In genomic region chr4:73891739-73892405, GRCh38 we compare ENCODE assay signal across 19 cellular contexts. TPM values are rescaled to one million over a fixed set of nuclear protein-coding genes. Genes with fewer than 3 reads are reported as not detected.
DNase-seq lines count a peak whose midpoint lies in the region; ATAC-seq, FAIRE-seq and TF ChIP-seq lines count a peak whose summit lies in the region.
"Had no signal": no experiment of that assay in that cellular context is flagged by ENCODE, and none has a peak within 500 bp of the region (broad histone marks: within the 10 kb centered on the region; RNA-seq: fewer than 3 reads in every experiment).

No MANE protein-coding gene starts in this region.

- no TSS peak for BruUV-seq in OCI-LY7 (replicated peaks; lab: Mats Ljungman, UMichigan)

- H3K27me3 Mint-ChIP-seq in activated T-cell treated with anti-CD3 and anti-CD28 coated beads, Interleukin-2, amount 50 U/mL, for 24 hours: no peaks in the 10 kb centered on the region

- FAIRE-seq in A549 (lab: Jason Lieb, UNC): no peak
- FAIRE-seq: bronchial epithelial cell, HepG2 had no signal

- H3K9ac ChIP-seq in GM23248: no peak overlapping the region

- H3K9me3 ChIP-seq in A549 (no peaks in the 10 kb centered on the region), GM23248 (ENCODE audit: low read depth) (no peaks in the 10 kb centered on the region), left lung (no peaks in the 10 kb centered on the region), OCI-LY7 (ENCODE audit: low read length) (no peaks in the 10 kb centered on the region)
- H3K9me3 ChIP-seq: heart left ventricle, SJSA1 had no signal

- no peak overlapping the region for H3K27ac Mint-ChIP-seq in activated T-cell treated with anti-CD3 and anti-CD28 coated beads, Interleukin-2, amount 50 U/mL, for 24 hours
- H3K27ac Mint-ChIP-seq: endodermal cell, nephron progenitor cell had no signal

- no peak for TF ChIP-seq POLR2A in A549 (IDR thresholded peaks at IDR 0.05; ENCODE audit: low read length)

- no peak for TF ChIP-seq CTCF in A549 (IDR thresholded peaks at IDR 0.05)
- no peak for TF ChIP-seq CTCF in choroid plexus epithelial cell (conservative IDR thresholded peaks at IDR 0.05; ENCODE audit: low read depth, low read length)
- TF ChIP-seq CTCF in left lung (IDR thresholded peaks at IDR 0.05): no peak
- TF ChIP-seq CTCF in OCI-LY7 (conservative IDR thresholded peaks at IDR 0.05; ENCODE audit: low read length): no peak

- peak; percentile 81 to 88; a peak in 4 of 5 replicates for TF ChIP-seq EP300 in A549 (IDR thresholded peaks at IDR 0.05)

- H3K27ac ChIP-seq in A549: peak overlapping the region; percentile 75 to 85
- H3K27ac ChIP-seq in GM23248: peak overlapping the region; percentile 49
- H3K27ac ChIP-seq in left lung: peak overlapping the region in 1 of 2 donors; percentile 66
- no peak overlapping the region for H3K27ac ChIP-seq in OCI-LY7 (ENCODE audit: low read depth, low read length, poor library complexity, severe bottlenecking)
- H3K27ac ChIP-seq: SJSA1, skin epidermis had no signal

- H3K27me3 ChIP-seq in GM23248 (replicated peaks; ENCODE audit: insufficient read depth) (no peaks in the 10 kb centered on the region), left lung (no peaks in the 10 kb centered on the region)
- H3K27me3 ChIP-seq: heart left ventricle, SJSA1 had no signal

- peaks cover 24% of the 10 kb centered on the region for H3F3A ChIP-seq in GM23248 (ENCODE audit: insufficient read depth)

- H3K79me2 ChIP-seq in GM23248 (ENCODE audit: insufficient read depth): no peaks in the 10 kb centered on the region
- no peaks in the 10 kb centered on the region for H3K79me2 ChIP-seq in OCI-LY7 (ENCODE audit: insufficient read depth, low read depth, low read length)

- DNase-seq in A549 (ENCODE audit: low read depth in 1 of 2, low spot score in 1 of 2) (peak in 1 of 2 experiments; percentile 39), GM23248 (peak; percentile 77), choroid plexus epithelial cell (ENCODE audit: low read depth) (peak; percentile 92), left lung (no peak), OCI-LY7 (ENCODE audit: low spot score) (no peak), left lobe of liver (ENCODE audit: low spot score) (no peak), NCI-H2029 (lab: John Stamatoyannopoulos, UW) (no peak)
- DNase-seq in activated T-cell treated with anti-CD3 and anti-CD28 coated beads, Interleukin-2, amount 50 U/mL, for 24 hours: no peak
- DNase-seq: activated CD4-positive, alpha-beta T cell treated with anti-CD3 and anti-CD28 coated beads, Interleukin-2, amount 50 U/mL, for 48 hours; DMS153; endodermal cell; heart left ventricle; left colon; NCI-H1105; nephron progenitor cell had no signal

- no peak; a peak in 1 of 5 replicates for TF ChIP-seq RAD21 in A549 (conservative IDR thresholded peaks at IDR 0.05 in 1 of 2, IDR thresholded peaks at IDR 0.05 in 1 of 2)

- no peak overlapping the region for H2AFZ ChIP-seq in GM23248
- no peak overlapping the region for H2AFZ ChIP-seq in OCI-LY7 (ENCODE audit: low read length)

- in situ Hi-C loops in GM23248 (cut with MboI): no loop called here

- no peaks in the 10 kb centered on the region for H3K36me3 Mint-ChIP-seq in activated T-cell treated with anti-CD3 and anti-CD28 coated beads, Interleukin-2, amount 50 U/mL, for 24 hours (ENCODE audit: low read depth)

- H3K4me3 Mint-ChIP-seq in activated T-cell treated with anti-CD3 and anti-CD28 coated beads, Interleukin-2, amount 50 U/mL, for 24 hours: no peak overlapping the region
- H3K4me3 Mint-ChIP-seq: endodermal cell, nephron progenitor cell had no signal

- no peaks in the 10 kb centered on the region for H3K9me3 Mint-ChIP-seq in activated T-cell treated with anti-CD3 and anti-CD28 coated beads, Interleukin-2, amount 50 U/mL, for 24 hours
- H3K9me3 Mint-ChIP-seq: endodermal cell, nephron progenitor cell had no signal

- no peak for ATAC-seq in A549
- peak; percentile 57 for ATAC-seq in left lung
- no peak for ATAC-seq in left lobe of liver
- ATAC-seq: HepG2, left colon had no signal

- H3K4me1 Mint-ChIP-seq in activated T-cell treated with anti-CD3 and anti-CD28 coated beads, Interleukin-2, amount 50 U/mL, for 24 hours (ENCODE audit: low read depth): no peaks in the 10 kb centered on the region
- H3K4me1 Mint-ChIP-seq: nephron progenitor cell had no signal

- CTCF ChIA-PET in A549 (lab: Yijun Ruan, JAX) (no interaction called here), OCI-LY7 (lab: Charles Lee; ENCODE audit: unreplicated experiment) (no interaction called here)

- WGBS in A549 (ENCODE audit: missing lambda C conversion rate): 100% methylated on average over 1 of the region's 1 CpG
- 100% methylated on average over 1 of the region's 1 CpG for WGBS in GM23248 (ENCODE audit: low coverage in 1 of 2, low lambda C conversion rate in 2 of 2, missing lambda C conversion rate in 2 of 2), 2 experiments

- intact Hi-C loops in left lung (cut with DNase I): no loop called here
- intact Hi-C loops in OCI-LY7 (cut with micrococcal nuclease; ENCODE audit: unreplicated experiment): no loop called here

- no peaks in the 10 kb centered on the region for H3K9me2 ChIP-seq in GM23248 (ENCODE audit: insufficient read depth)
- H3K9me2 ChIP-seq in OCI-LY7 (ENCODE audit: insufficient read depth, low read length): no peaks in the 10 kb centered on the region

- H3K36me3 ChIP-seq in GM23248 (ENCODE audit: low read depth) (no peaks in the 10 kb centered on the region), left lung (no peaks in the 10 kb centered on the region), OCI-LY7 (ENCODE audit: insufficient read depth, low read length) (no peaks in the 10 kb centered on the region)
- H3K36me3 ChIP-seq: heart left ventricle, SJSA1 had no signal

- H3K4me2 ChIP-seq in A549 (peak overlapping the region; percentile 50), GM23248 (ENCODE audit: unreplicated experiment) (no peak overlapping the region), OCI-LY7 (ENCODE audit: low read length) (no peak overlapping the region)

- H4K20me1 ChIP-seq in GM23248 (ENCODE audit: insufficient read depth) (no peaks in the 10 kb centered on the region), OCI-LY7 (ENCODE audit: insufficient read depth, low read length) (no peaks in the 10 kb centered on the region)

- POLR2A ChIA-PET in A549 (lab: Yijun Ruan, JAX): interaction anchor here (1.3 to 2.1 kb wide), 2 partner anchors 23 to 25 kb away, joined by 3 to 5 read pairs; no protein-coding TSS in a partner anchor
- POLR2A ChIA-PET in OCI-LY7 (lab: Charles Lee): no interaction called here

- H3K4me1 ChIP-seq in A549 (peaks cover 25% of the 10 kb centered on the region), GM23248 (ENCODE audit: insufficient read depth) (peaks cover 32% of the 10 kb centered on the region), left lung (peaks cover 7 to 21% of the 10 kb centered on the region in 2 donors), OCI-LY7 (ENCODE audit: insufficient read depth, low read length, poor library complexity, severe bottlenecking) (no peaks in the 10 kb centered on the region)

- no peak overlapping the region for H3K4me3 ChIP-seq in A549
- no peak overlapping the region for H3K4me3 ChIP-seq in GM23248
- H3K4me3 ChIP-seq in choroid plexus epithelial cell (ENCODE audit: low read depth, low read length): no peak overlapping the region
- H3K4me3 ChIP-seq in left lung: no peak overlapping the region
- no peak overlapping the region for H3K4me3 ChIP-seq in OCI-LY7 (ENCODE audit: low read depth, low read length, poor library complexity, severe bottlenecking)
- H3K4me3 ChIP-seq: heart left ventricle, SJSA1, skin epidermis had no signal

TF ChIP-seq in A549, 52 proteins besides CTCF, POLR2A, EP300 and RAD21 (continues in another document):
- no peak for TF ChIP-seq ZNF302 (CRISPR knock-in tag; IDR thresholded peaks at IDR 0.05)
- peak; percentile 59 to 67; a peak in 3 of 5 replicates for TF ChIP-seq JUN (IDR thresholded peaks at IDR 0.05)
- TF ChIP-seq NPAS2 (CRISPR knock-in tag; IDR thresholded peaks at IDR 0.05; ENCODE audit: borderline replicate concordance): no peak
- TF ChIP-seq CEBPB (IDR thresholded peaks at IDR 0.05): peak; percentile 83 to 93
- TF ChIP-seq CHD2 (IDR thresholded peaks at IDR 0.05; ENCODE audit: low read length, partially characterized antibody): no peak

RNA-seq across cellular contexts. Expression of gene CXCL1, which starts 22.7 kb away (rescaled TPM):
- polyA plus RNA-seq in A549 (2011; rRNA removed) (16.3 and 20.0 TPM in 2 replicates), A549 (2017; fragmentation: RNase III; extraction: RNeasy Plus Mini Kit Qiagen cat#74134 plus additional on column Dnase treatment) (12.9 to 16.2 TPM (median 14.9 TPM) in 3 replicates), GM23248 (2016; fragmentation: Nextera tagmentation; extraction: Ambion mirVana) (12.6 and 13.9 TPM in 2 replicates)
- polyA plus RNA-seq in A549 (2012; cell fraction: cytosol; rRNA removed): 23.1 and 27.7 TPM in 2 replicates
- polyA plus RNA-seq in A549 (2012; cell fraction: nucleus; rRNA removed): 15.8 and 29.3 TPM in 2 replicates
- polyA minus RNA-seq in A549 (2011; rRNA and poly(A)+ RNA removed): 3.1 and 5.4 TPM in 2 replicates
- total RNA-seq in GM23248 (2014; rRNA removed; shearing (Covaris generic)): 12.9 and 14.8 TPM in 2 replicates
- total RNA-seq in left lung (10 to 100 TPM in 1 of 2 donors, 1 to 10 TPM in 1; 4.1 to 39.0 TPM), OCI-LY7 (2022) (not detected in 2 replicates), left lobe of liver (0.23 TPM)
- not detected in 2 replicates for total RNA-seq in OCI-LY7 (2014; rRNA removed; shearing (Covaris generic))
- polyA plus RNA-seq: HepG2 had no signal

RNA-seq across cellular contexts. Expression of gene PF4V1, which starts 38.8 kb away (rescaled TPM):
- polyA plus RNA-seq in A549 (2011; rRNA removed): not detected in 2 replicates
- polyA plus RNA-seq in A549 (2012; cell fraction: cytosol; rRNA removed): not detected in 2 replicates
- not detected in 2 replicates for polyA plus RNA-seq in A549 (2012; cell fraction: nucleus; rRNA removed)
- not detected in 3 replicates for polyA plus RNA-seq in A549 (2017; fragmentation: RNase III; extraction: RNeasy Plus Mini Kit Qiagen cat#74134 plus additional on column Dnase treatment)
- not detected in 2 replicates for polyA minus RNA-seq in A549 (2011; rRNA and poly(A)+ RNA removed)
- total RNA-seq in GM23248 (2014; rRNA removed; shearing (Covaris generic)): 13.8 TPM in 1 of 2 replicates, not detected in the other
- polyA plus RNA-seq in GM23248 (2016; fragmentation: Nextera tagmentation; extraction: Ambion mirVana): 6.5 and 8.1 TPM in 2 replicates
- total RNA-seq in left lung: not detected
- total RNA-seq in OCI-LY7 (2014; rRNA removed; shearing (Covaris generic)): not detected in 2 replicates
- not detected in 2 replicates for total RNA-seq in OCI-LY7 (2022)
- not detected for total RNA-seq in left lobe of liver
- total RNA-seq: endodermal cell, HepG2, left colon, SJSA1 had no signal
- polyA plus RNA-seq: heart left ventricle, HepG2 had no signal

RNA-seq across cellular contexts. Expression of gene CXCL6, which starts 55.4 kb away (rescaled TPM):
- polyA plus RNA-seq in A549 (2011; rRNA removed): 0.06 TPM in 1 of 2 replicates, not detected in the other
- 0.01 TPM in 1 of 2 replicates, not detected in the other for polyA plus RNA-seq in A549 (2012; cell fraction: cytosol; rRNA removed)
- polyA plus RNA-seq in A549 (2012; cell fraction: nucleus; rRNA removed): not detected in 2 replicates
- polyA plus RNA-seq in A549 (2017; fragmentation: RNase III; extraction: RNeasy Plus Mini Kit Qiagen cat#74134 plus additional on column Dnase treatment): 0.11 to 0.16 TPM in 2 of 3 replicates, not detected in the other
- polyA minus RNA-seq in A549 (2011; rRNA and poly(A)+ RNA removed): not detected in 2 replicates
- total RNA-seq in GM23248 (2014; rRNA removed; shearing (Covaris generic)): 8.1 and 13.5 TPM in 2 replicates
- polyA plus RNA-seq in GM23248 (2016; fragmentation: Nextera tagmentation; extraction: Ambion mirVana): 16.3 and 17.9 TPM in 2 replicates
- 1 to 10 TPM in 1 of 2 donors, under 1 TPM in 1; 0.15 to 4.8 TPM for total RNA-seq in left lung
- not detected in 2 replicates for total RNA-seq in OCI-LY7 (2014; rRNA removed; shearing (Covaris generic))
- total RNA-seq in OCI-LY7 (2022): not detected in 2 replicates
- total RNA-seq in left lobe of liver: 1.1 TPM
- total RNA-seq: bronchial epithelial cell, HepG2, SJSA1 had no signal
- polyA plus RNA-seq: HepG2 had no signal

Comparison
In these comparisons a context has a peak if more than half of its experiments do, and no peak if none do; other contexts are left out.
1. DNase-seq: peak in GM23248 (single experiment) and choroid plexus epithelial cell (single experiment); none in left lung (0 of 2), OCI-LY7 (single experiment), left lobe of liver (single experiment), activated T-cell treated with anti-CD3 and anti-CD28 coated beads, Interleukin-2, amount 50 U/mL, for 24 hours (single experiment) and NCI-H2029 (single experiment).